13 cellular contexts compared by ENCODE assay signal in genomic region chr9:124621371-124622328, GRCh38.
DNase-seq lines count a peak whose midpoint lies in the region; ATAC-seq, FAIRE-seq and TF ChIP-seq lines count a peak whose summit lies in the region.
"Had no signal": no experiment of that assay in that cellular context is flagged by ENCODE, and none has a peak within 500 bp of the region (broad histone marks: within the 10 kb centered on the region; RNA-seq: fewer than 3 reads in every experiment).

No MANE protein-coding gene starts in this region.

- no peak overlapping the region for H3K4me3 Mint-ChIP-seq in H9
- no peak overlapping the region for H3K4me3 Mint-ChIP-seq in activated T-helper 1 cell treated with anti-CD3 and anti-CD28 coated beads, Interleukin-12 subunit alpha, Interleukin-12 subunit beta, Interleukin-2, Interleukin-4 antibody, amounts not matched to agents 30 ng/mL and 10 ng/mL and 1 ng/mL, durations not matched to agents 14 hours and 24 hours and 36 hours
- H3K4me3 Mint-ChIP-seq: activated CD4-positive, alpha-beta T cell treated with anti-CD3 and anti-CD28 coated beads, Interleukin-2, amount 10 ng/mL, durations not matched to agents 24 days and 14 days; CD4-positive, alpha-beta T cell had no signal

- DNase-seq in EL: peak; percentile 68
- no peak for DNase-seq in H9
- no peak for DNase-seq in SK-N-MC (ENCODE audit: low read depth, low spot score)
- DNase-seq in mesenchymal stem cell: peak; percentile 23
- DNase-seq in frontal cortex (ENCODE audit: low spot score in 2 of 2): no peak
- no peak for DNase-seq in posterior cingulate gyrus
- no peak for DNase-seq in activated T-helper 1 cell treated with anti-CD3 and anti-CD28 coated beads, Interleukin-12 subunit alpha, Interleukin-12 subunit beta, Interleukin-2, Interleukin-4 antibody, amounts not matched to agents 30 ng/mL and 10 ng/mL and 1 ng/mL, durations not matched to agents 14 hours and 24 hours and 36 hours (ENCODE audit: low spot score)
- no peak for DNase-seq in omental fat pad (ENCODE audit: low spot score)
- DNase-seq: activated CD4-positive, alpha-beta T cell treated with anti-CD3 and anti-CD28 coated beads, Interleukin-2, amount 10 ng/mL, durations not matched to agents 24 days and 14 days had no signal

- no peaks in the 10 kb centered on the region for H4K20me1 ChIP-seq in H9 (ENCODE audit: control insufficient read depth, insufficient read depth, insufficient read length)

- H4K8ac ChIP-seq in H9 (replicated peaks; ENCODE audit: insufficient read length, low read depth, low read length) (no peak overlapping the region), mesenchymal stem cell (ENCODE audit: low read length) (no peak overlapping the region)

- H2AK5ac ChIP-seq in H9 (ENCODE audit: insufficient read length, low read length) (no peak overlapping the region), mesenchymal stem cell (ENCODE audit: low read length, severe bottlenecking) (no peak overlapping the region)

- no peaks in the 10 kb centered on the region for H3K23me2 ChIP-seq in H9 (ENCODE audit: insufficient read length, low read depth, low read length, poor library complexity, severe bottlenecking)

- no peak overlapping the region for H2BK15ac ChIP-seq in H9 (ENCODE audit: low read depth, low read length)
- no peak overlapping the region for H2BK15ac ChIP-seq in mesenchymal stem cell (ENCODE audit: low read depth, poor library complexity, severe bottlenecking)

- FAIRE-seq in frontal cortex (lab: Jason Lieb, UNC): no peak
- FAIRE-seq: GM19239, HTR-8/SVneo had no signal

- H3K9me3 Mint-ChIP-seq in H9: no peaks in the 10 kb centered on the region
- H3K9me3 Mint-ChIP-seq in activated T-helper 1 cell treated with anti-CD3 and anti-CD28 coated beads, Interleukin-12 subunit alpha, Interleukin-12 subunit beta, Interleukin-2, Interleukin-4 antibody, amounts not matched to agents 30 ng/mL and 10 ng/mL and 1 ng/mL, durations not matched to agents 14 hours and 24 hours and 36 hours: no peaks in the 10 kb centered on the region
- H3K9me3 Mint-ChIP-seq: activated CD4-positive, alpha-beta T cell treated with anti-CD3 and anti-CD28 coated beads, Interleukin-2, amount 10 ng/mL, durations not matched to agents 24 days and 14 days; CD4-positive, alpha-beta T cell had no signal

- WGBS in H9 (ENCODE audit: extremely low coverage, insufficient read length, low lambda C conversion rate): no CpG with 5 or more reads among the region's 11 CpGs
- 91% methylated on average over 11 of the region's 11 CpGs for WGBS in mesenchymal stem cell

- no peak overlapping the region for H3K56ac ChIP-seq in H9 (ENCODE audit: insufficient read length, low read depth, low read length)

- H3K27me3 Mint-ChIP-seq in H9 (ENCODE audit: low read depth): no peaks in the 10 kb centered on the region
- H3K27me3 Mint-ChIP-seq in activated T-helper 1 cell treated with anti-CD3 and anti-CD28 coated beads, Interleukin-12 subunit alpha, Interleukin-12 subunit beta, Interleukin-2, Interleukin-4 antibody, amounts not matched to agents 30 ng/mL and 10 ng/mL and 1 ng/mL, durations not matched to agents 14 hours and 24 hours and 36 hours (ENCODE audit: insufficient read depth): peaks cover 16% of the 10 kb centered on the region
- H3K27me3 Mint-ChIP-seq: CD4-positive, alpha-beta T cell; progenitor cell of endocrine pancreas had no signal

- H3K14ac ChIP-seq in H9 (ENCODE audit: insufficient read depth, low read length) (no peak overlapping the region), mesenchymal stem cell (ENCODE audit: low read length in 2 of 2) (no peak overlapping the region)

- H3T11ph ChIP-seq in H9 (ENCODE audit: low read length): no peak overlapping the region

- no peak overlapping the region for H2BK20ac ChIP-seq in H9 (ENCODE audit: low read depth, low read length, poor library complexity, severe bottlenecking)

- peak overlapping the region; percentile 10; the same call in 1 of the 2 replicates for H3K4me3 ChIP-seq in SK-N-MC
- H3K4me3 ChIP-seq in mesenchymal stem cell (ENCODE audit: insufficient read depth in 1 of 2, low read depth in 1 of 2, low read length in 2 of 2): no peak overlapping the region

- H2AFZ ChIP-seq in H9 (ENCODE audit: low read length) (no peak overlapping the region), mesenchymal stem cell (ENCODE audit: low read depth, low read length) (no peak overlapping the region)

- TF ChIP-seq CTCF in H9 (conservative IDR thresholded peaks at IDR 0.05) (no peak), omental fat pad (IDR thresholded peaks at IDR 0.05) (no peak)

- H3K79me1 ChIP-seq in H9 (ENCODE audit: insufficient read depth, low read depth, low read length, poor library complexity, severe bottlenecking) (no peaks in the 10 kb centered on the region), mesenchymal stem cell (replicated peaks; ENCODE audit: low read length, poor library complexity, severe bottlenecking) (peaks cover 5% of the 10 kb centered on the region)

- H3K27ac ChIP-seq in H9 (ENCODE audit: insufficient read length, low read depth, low read length) (no peak overlapping the region), SK-N-MC (peak overlapping the region; percentile 8; the same call in 1 of the 2 replicates), mesenchymal stem cell (ENCODE audit: low read length, poor library complexity, severe bottlenecking) (peak overlapping the region; percentile 73)

- no peak for ATAC-seq in omental fat pad (ENCODE audit: low FRiP score)

- peak overlapping the region in 2 of 3 experiments; percentile 30 to 70; a peak in 2 of 7 replicates for H3K27ac Mint-ChIP-seq in H9
- H3K27ac Mint-ChIP-seq in activated T-helper 1 cell treated with anti-CD3 and anti-CD28 coated beads, Interleukin-12 subunit alpha, Interleukin-12 subunit beta, Interleukin-2, Interleukin-4 antibody, amounts not matched to agents 30 ng/mL and 10 ng/mL and 1 ng/mL, durations not matched to agents 14 hours and 24 hours and 36 hours: no peak overlapping the region
- H3K27ac Mint-ChIP-seq: activated CD4-positive, alpha-beta T cell treated with anti-CD3 and anti-CD28 coated beads, Interleukin-2, amount 10 ng/mL, durations not matched to agents 24 days and 14 days; CD4-positive, alpha-beta T cell; progenitor cell of endocrine pancreas had no signal

- H3K79me2 ChIP-seq in H9 (ENCODE audit: insufficient read depth, low read length): peaks cover 2% of the 10 kb centered on the region; the same call in 1 of the 2 replicates

- H4K5ac ChIP-seq in H9 (ENCODE audit: insufficient read length, low read depth, low read length): no peak overlapping the region

- H3K4me2 ChIP-seq in H9 (ENCODE audit: insufficient read depth, insufficient read length, low read length) (no peak overlapping the region), mesenchymal stem cell (ENCODE audit: low read length, poor library complexity, severe bottlenecking) (peak overlapping the region; percentile 18)

- intact Hi-C loops in posterior cingulate gyrus (cut with DNase I): no loop called here
- intact Hi-C loops in activated T-helper 1 cell treated with anti-CD3 and anti-CD28 coated beads, Interleukin-12 subunit alpha, Interleukin-12 subunit beta, Interleukin-2, Interleukin-4 antibody, amounts not matched to agents 30 ng/mL and 10 ng/mL and 1 ng/mL, durations not matched to agents 14 hours and 24 hours and 36 hours (cut with micrococcal nuclease): no loop called here

- H2BK5ac ChIP-seq in H9 (ENCODE audit: insufficient read length, low read length) (no peak overlapping the region), mesenchymal stem cell (ENCODE audit: low read depth, low read length, poor library complexity, severe bottlenecking) (no peak overlapping the region)

- H3K4me1 Mint-ChIP-seq in H9: peaks cover 33 to 43% of the 10 kb centered on the region in 2 experiments
- H3K4me1 Mint-ChIP-seq in activated T-helper 1 cell treated with anti-CD3 and anti-CD28 coated beads, Interleukin-12 subunit alpha, Interleukin-12 subunit beta, Interleukin-2, Interleukin-4 antibody, amounts not matched to agents 30 ng/mL and 10 ng/mL and 1 ng/mL, durations not matched to agents 14 hours and 24 hours and 36 hours (ENCODE audit: low read depth): no peaks in the 10 kb centered on the region

- H3K4ac ChIP-seq in H9 (ENCODE audit: low read depth, low read length) (no peak overlapping the region), mesenchymal stem cell (ENCODE audit: low read depth in 1 of 2, low read length in 2 of 2) (no peak overlapping the region)

- H2BK120ac ChIP-seq in H9 (ENCODE audit: low read depth, low read length, poor library complexity, severe bottlenecking) (no peak overlapping the region), mesenchymal stem cell (ENCODE audit: low read depth, low read length) (no peak overlapping the region)

- H4K91ac ChIP-seq in H9 (ENCODE audit: insufficient read length, low read depth, low read length): no peak overlapping the region
- no peak overlapping the region for H4K91ac ChIP-seq in mesenchymal stem cell (ENCODE audit: low read length)

- H3K23ac ChIP-seq in H9 (ENCODE audit: insufficient read length, low read depth, low read length): no peak overlapping the region
- no peak overlapping the region for H3K23ac ChIP-seq in mesenchymal stem cell (ENCODE audit: low read length in 2 of 2)

- H2BK12ac ChIP-seq in H9 (ENCODE audit: insufficient read length, low read depth, low read length): no peak overlapping the region
- H2BK12ac ChIP-seq in mesenchymal stem cell (ENCODE audit: low read length in 2 of 2): no peak overlapping the region

- H3K36me3 ChIP-seq in SK-N-MC (ENCODE audit: insufficient read depth, low read length) (no peaks in the 10 kb centered on the region), mesenchymal stem cell (ENCODE audit: control insufficient read depth in 1 of 2, insufficient read depth in 2 of 2, low read depth in 1 of 2, low read length in 2 of 2) (no peaks in the 10 kb centered on the region)

- H3K18ac ChIP-seq in H9 (ENCODE audit: insufficient read length, low read depth, low read length) (no peak overlapping the region), mesenchymal stem cell (ENCODE audit: low read depth in 1 of 2, low read length in 2 of 2) (no peak overlapping the region)

- H3K9ac ChIP-seq in H9 (ENCODE audit: extremely low read depth, insufficient read length, low read length): no peak overlapping the region
- H3K9ac ChIP-seq in SK-N-MC (ENCODE audit: insufficient read length): no peak overlapping the region
- H3K9ac ChIP-seq in mesenchymal stem cell (ENCODE audit: low read length): no peak overlapping the region

- H3K4me1 ChIP-seq in H9 (ENCODE audit: insufficient read depth, low read length): no peaks in the 10 kb centered on the region; the same call in 1 of the 2 replicates
- H3K4me1 ChIP-seq in mesenchymal stem cell (ENCODE audit: control insufficient read depth, insufficient read depth, low read depth, low read length): peaks cover 12% of the 10 kb centered on the region

- no peaks in the 10 kb centered on the region; a peak in 1 of 7 replicates for H3K36me3 Mint-ChIP-seq in H9 (ENCODE audit: insufficient read depth in 1 of 3, low read depth in 3 of 3)
- no peaks in the 10 kb centered on the region for H3K36me3 Mint-ChIP-seq in activated T-helper 1 cell treated with anti-CD3 and anti-CD28 coated beads, Interleukin-12 subunit alpha, Interleukin-12 subunit beta, Interleukin-2, Interleukin-4 antibody, amounts not matched to agents 30 ng/mL and 10 ng/mL and 1 ng/mL, durations not matched to agents 14 hours and 24 hours and 36 hours (ENCODE audit: low read depth)

- H3K9me3 ChIP-seq in H9 (ENCODE audit: control insufficient read depth, low read depth, low read length) (no peaks in the 10 kb centered on the region), SK-N-MC (ENCODE audit: low read depth, low read length) (no peaks in the 10 kb centered on the region), mesenchymal stem cell (ENCODE audit: control insufficient read depth, low read length) (no peaks in the 10 kb centered on the region)

- H3K27me3 ChIP-seq in H9 (ENCODE audit: insufficient read depth, low read length): no peaks in the 10 kb centered on the region
- no peaks in the 10 kb centered on the region for H3K27me3 ChIP-seq in mesenchymal stem cell (ENCODE audit: control insufficient read depth in 1 of 2, insufficient read depth in 1 of 2, low read length in 2 of 2)

Comparison
In these comparisons a context has a peak if more than half of its experiments do, and no peak if none do; other contexts are left out.
1. DNase-seq: peak in EL (single experiment) and mesenchymal stem cell (single experiment); none in H9 (single experiment), SK-N-MC (single experiment), frontal cortex (0 of 2), posterior cingulate gyrus (0 of 10), activated T-helper 1 cell treated with anti-CD3 and anti-CD28 coated beads, Interleukin-12 subunit alpha, Interleukin-12 subunit beta, Interleukin-2, Interleukin-4 antibody, amounts not matched to agents 30 ng/mL and 10 ng/mL and 1 ng/mL, durations not matched to agents 14 hours and 24 hours and 36 hours (single experiment) and omental fat pad (single experiment).